In genomic region chr1:23558140-23558871, GRCh38 we compare ENCODE assay signal across 8 cellular contexts. TPM values are rescaled to one million over a fixed set of nuclear protein-coding genes. Genes with fewer than 3 reads are reported as not detected.
DNase-seq lines count a peak whose midpoint lies in the region; ATAC-seq and TF ChIP-seq lines count a peak whose summit lies in the region.

No MANE protein-coding gene starts in this region.

- H3K27ac ChIP-seq in neutrophil = peak overlapping the region; percentile 95

- H3K36me3 ChIP-seq in GM06990 (ENCODE audit: control insufficient read depth, insufficient read depth, low read length) (no peaks in the 10 kb centered on the region), neutrophil (no peaks in the 10 kb centered on the region)

- peak overlapping the region; percentile 91 for H3K4me3 ChIP-seq in GM06990 (replicated peaks; ENCODE audit: low read depth, low read length)
- peak overlapping the region; percentile 78 for H3K4me3 ChIP-seq in fibroblast of the aortic adventitia (ENCODE audit: low read depth, low read length)
- H3K4me3 ChIP-seq in neutrophil (ENCODE audit: low read depth in 1 of 2, low read length in 1 of 2) = peak overlapping the region; percentile 72 to 73

- no peaks in the 10 kb centered on the region for H3K9me3 ChIP-seq in neutrophil

- H3K27me3 ChIP-seq in GM06990 (replicated peaks; ENCODE audit: control insufficient read depth, insufficient read depth, low read length) (no peaks in the 10 kb centered on the region), neutrophil (peaks cover 56% of the 10 kb centered on the region)

- DNase-seq in GM06990 (ENCODE audit: extremely low read depth, insufficient read length) (peak; percentile 78), NCI-H1417 treated with DMSO at 0.1 percent for 48 hours (lab: John Stamatoyannopoulos, UW) (peak; percentile 6), fibroblast of the aortic adventitia (ENCODE audit: low read depth) (peak; percentile 63), NCI-H1436 treated with DMSO at 0.1 percent for 48 hours (lab: John Stamatoyannopoulos, UW) (no peak), hepatic stellate cell (ENCODE audit: low spot score) (no peak)
- DNase-seq in activated CD8-positive, alpha-beta memory T cell treated with anti-CD3 and anti-CD28 coated beads for 24 hours = peak; percentile 78

- no peak for ATAC-seq in GM21619 (IDR thresholded peaks at IDR 0.05; ENCODE audit: unreplicated experiment)

- H3K4me1 ChIP-seq in neutrophil (ENCODE audit: control insufficient read depth in 1 of 2, insufficient read depth in 1 of 2, low read depth in 1 of 2, low read length in 1 of 2) = peaks cover 73 to 74% of the 10 kb centered on the region in 2 experiments

- no peak for TF ChIP-seq CTCF in GM06990 (IDR thresholded peaks at IDR 0.05; ENCODE audit: insufficient read depth, low read length, poor library complexity, severe bottlenecking)
- TF ChIP-seq CTCF in fibroblast of the aortic adventitia (IDR thresholded peaks at IDR 0.05; ENCODE audit: insufficient read depth, low read length) = no peak
- no peak for TF ChIP-seq CTCF in neutrophil (IDR thresholded peaks at IDR 0.05)

RNA-seq across cellular contexts. Expression of gene ID3, which starts 1.0 kb away (rescaled TPM):
- 51.8 and 673 TPM in 2 replicates for total RNA-seq in fibroblast of the aortic adventitia (ENCODE audit: low replicate concordance)

RNA-seq across cellular contexts. Expression of gene E2F2, which starts 27.3 kb away (rescaled TPM):
- 5.6 TPM in 1 of 2 replicates, not detected in the other for total RNA-seq in fibroblast of the aortic adventitia (ENCODE audit: low replicate concordance)

Comparison
In these comparisons a context has a peak if more than half of its experiments do, and no peak if none do; other contexts are left out.
1. DNase-seq: peak in GM06990 (single experiment), NCI-H1417 treated with DMSO at 0.1 percent for 48 hours (single experiment), activated CD8-positive, alpha-beta memory T cell treated with anti-CD3 and anti-CD28 coated beads for 24 hours (single experiment) and fibroblast of the aortic adventitia (single experiment); none in NCI-H1436 treated with DMSO at 0.1 percent for 48 hours (single experiment) and hepatic stellate cell (single experiment).
2. Peak in every context shown above with its lines, with median percentiles within 50 percentile points of each other: H3K4me3 ChIP-seq.